In the genomic region with DNA sequence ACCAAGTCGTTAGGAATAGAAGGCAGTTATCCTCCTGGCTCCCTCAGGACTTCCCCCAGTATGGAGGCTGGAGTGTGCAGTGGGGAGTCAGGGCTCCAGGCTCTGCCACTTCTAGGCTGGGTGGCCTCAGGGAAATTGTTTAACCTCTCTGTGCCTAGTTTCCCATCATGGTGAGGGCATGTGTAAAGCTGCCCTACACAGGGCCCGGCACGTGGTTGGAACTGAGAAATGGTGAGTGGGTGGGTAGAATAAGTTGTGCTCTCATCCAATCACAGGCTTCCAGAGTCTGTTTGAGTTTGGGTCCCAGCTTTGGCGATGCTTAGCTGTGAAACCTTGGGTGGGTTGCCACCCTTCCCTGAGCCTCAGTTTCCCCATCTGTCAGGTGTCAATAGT, we compare ENCODE assay signal across 38 cellular contexts.
"Had no signal": no experiment of that assay in that cellular context is flagged by ENCODE, and none has a peak within 500 bp of the region (broad histone marks: within the 10 kb centered on the region; RNA-seq: fewer than 3 reads in every experiment).

No MANE protein-coding gene starts in this region.

- DNase-seq: activated effector memory CD4-positive, alpha-beta T cell treated with anti-CD3 and anti-CD28 coated beads, Interleukin-2, amount 50 U/mL, for 16 hours; activated effector memory CD4-positive, alpha-beta T cell treated with Interleukin-2 at 50 U/mL for 16 hours; activated gamma-delta T cell; activated gamma-delta T cell treated with Interleukin-2 at 50 U/mL for 16 hours; activated naive CD4-positive, alpha-beta T cell; activated naive CD4-positive, alpha-beta T cell treated with anti-CD3 and anti-CD28 coated beads for 36 hours; activated naive CD4-positive, alpha-beta T cell treated with anti-CD3 and anti-CD28 coated beads, Interleukin-2, amount 10 ng/mL, durations not matched to agents 7 days and 5 days; activated naive CD4-positive, alpha-beta T cell treated with anti-CD3 and anti-CD28 coated beads, Interleukin-2, amount 50 U/mL, for 16 hours; activated naive CD4-positive, alpha-beta T cell treated with Interleukin-2 at 50 U/mL for 16 hours; activated naive CD8-positive, alpha-beta T cell treated with anti-CD3 and anti-CD28 coated beads for 36 hours; activated naive CD8-positive, alpha-beta T cell treated with anti-CD3 and anti-CD28 coated beads, Interleukin-2, amount 10 ng/mL, durations not matched to agents 7 days and 5 days; activated naive CD8-positive, alpha-beta T cell treated with anti-CD3 and anti-CD28 coated beads, Interleukin-2, amount 50 U/mL, for 24 hours; activated T-cell treated with anti-CD3 and anti-CD28 coated beads, Interleukin-2, amount 50 U/mL, for 24 hours; activated T-cell treated with anti-CD3 and anti-CD28 coated beads, Interleukin-2, amount 50 U/mL, for 4 hours; activated T-cell treated with anti-CD3 and anti-CD28 coated beads, Interleukin-2, amount 50 U/mL, for 48 hours; activated T-cell treated with anti-CD3 and anti-CD28 coated beads, Interleukin-2, amount 50 U/mL, for 72 hours; amniotic stem cell; anterior cingulate cortex; aorta; brain microvascular endothelial cell; caudate nucleus; central memory CD4-positive, alpha-beta T cell; cerebellar nuclear complex had no signal

- H3K4me1 Mint-ChIP-seq: activated naive CD4-positive, alpha-beta T cell treated with anti-CD3 and anti-CD28 coated beads, Interleukin-2, amount 10 ng/mL, durations not matched to agents 7 days and 5 days; activated naive CD4-positive, alpha-beta T cell treated with anti-CD3 and anti-CD28 coated beads, Interleukin-2, amount 50 U/mL, for 24 hours; activated naive CD8-positive, alpha-beta T cell treated with anti-CD3 and anti-CD28 coated beads for 36 hours; activated naive CD8-positive, alpha-beta T cell treated with anti-CD3 and anti-CD28 coated beads, Interleukin-2, amount 10 ng/mL, durations not matched to agents 7 days and 5 days; activated naive CD8-positive, alpha-beta T cell treated with anti-CD3 and anti-CD28 coated beads, Interleukin-2, amount 50 U/mL, for 24 hours; activated T-helper 17 cell treated with anti-CD3 and anti-CD28 coated beads, Interleukin-2, amount 50 U/mL, for 72 hours; central memory CD8-positive, alpha-beta T cell had no signal

- H3K36me3 Mint-ChIP-seq: activated naive CD4-positive, alpha-beta T cell treated with anti-CD3 and anti-CD28 coated beads, Interleukin-2, amount 10 ng/mL, durations not matched to agents 7 days and 5 days; activated naive CD4-positive, alpha-beta T cell treated with anti-CD3 and anti-CD28 coated beads, Interleukin-2, amount 50 U/mL, for 24 hours; activated naive CD4-positive, alpha-beta T cell treated with anti-CD3 and anti-CD28 coated beads, Interleukin-2, amount 50 U/mL, for 72 hours; activated naive CD8-positive, alpha-beta T cell; activated naive CD8-positive, alpha-beta T cell treated with anti-CD3 and anti-CD28 coated beads for 36 hours; activated naive CD8-positive, alpha-beta T cell treated with anti-CD3 and anti-CD28 coated beads, Interleukin-2, amount 10 ng/mL, durations not matched to agents 7 days and 5 days; brain had no signal

- H3K9me3 Mint-ChIP-seq: activated naive CD4-positive, alpha-beta T cell treated with anti-CD3 and anti-CD28 coated beads for 36 hours; activated naive CD4-positive, alpha-beta T cell treated with anti-CD3 and anti-CD28 coated beads, Interleukin-2, amount 10 ng/mL, durations not matched to agents 7 days and 5 days; activated naive CD4-positive, alpha-beta T cell treated with anti-CD3 and anti-CD28 coated beads, Interleukin-2, amount 50 U/mL, for 24 hours; activated naive CD4-positive, alpha-beta T cell treated with anti-CD3 and anti-CD28 coated beads, Interleukin-2, amount 50 U/mL, for 72 hours; activated naive CD8-positive, alpha-beta T cell treated with anti-CD3 and anti-CD28 coated beads for 36 hours; activated naive CD8-positive, alpha-beta T cell treated with anti-CD3 and anti-CD28 coated beads, Interleukin-2, amount 10 ng/mL, durations not matched to agents 7 days and 5 days; activated naive CD8-positive, alpha-beta T cell treated with anti-CD3 and anti-CD28 coated beads, Interleukin-2, amount 50 U/mL, for 24 hours; activated T-cell treated with anti-CD3 and anti-CD28 coated beads, Interleukin-2, amount 50 U/mL, for 24 hours; activated T-cell treated with anti-CD3 and anti-CD28 coated beads, Interleukin-2, amount 50 U/mL, for 4 hours; activated T-cell treated with anti-CD3 and anti-CD28 coated beads, Interleukin-2, amount 50 U/mL, for 72 hours; activated T-helper 1 cell treated with anti-CD3 and anti-CD28 coated beads, Interleukin-12 subunit alpha, Interleukin-12 subunit beta, Interleukin-2, Interleukin-4 antibody, amounts not matched to agents 30 ng/mL and 10 ng/mL and 1 ng/mL, durations not matched to agents 14 hours and 24 hours and 36 hours; activated T-helper 17 cell treated with anti-CD3 and anti-CD28 coated beads, Interleukin-2, amount 50 U/mL, for 72 hours; activated T-helper 2 cell treated with anti-CD3 and anti-CD28 coated beads, Interferon-gamma antibody, Interleukin-2, Interleukin-4, amounts not matched to agents 10 μg/mL and 5 μg/mL and 100 μg/mL, durations not matched to agents 14 hours and 24 hours and 36 hours; central memory CD8-positive, alpha-beta T cell had no signal

- H3K4me3 ChIP-seq: adrenal gland, ascending aorta, body of pancreas, breast epithelium, cardiac muscle cell had no signal

- H3K36me3 ChIP-seq: adrenal gland, ascending aorta, brain microvascular endothelial cell, breast epithelium, cardiac muscle cell had no signal

- ATAC-seq: activated naive CD4-positive, alpha-beta T cell treated with anti-CD3 and anti-CD28 coated beads, Interleukin-2, amount 50 U/mL, for 72 hours; activated naive CD8-positive, alpha-beta T cell treated with anti-CD3 and anti-CD28 coated beads, Interleukin-2, amount 50 U/mL, for 24 hours; activated T-cell treated with anti-CD3 and anti-CD28 coated beads, Interleukin-2, amount 50 U/mL, for 4 hours; activated T-cell treated with anti-CD3 and anti-CD28 coated beads, Interleukin-2, amount 50 U/mL, for 72 hours; activated T-helper 17 cell treated with anti-CD3 and anti-CD28 coated beads, Interleukin-2, amount 50 U/mL, for 72 hours had no signal

- H3K27me3 Mint-ChIP-seq: activated naive CD8-positive, alpha-beta T cell treated with anti-CD3 and anti-CD28 coated beads for 36 hours had no signal

- H3K9me3 ChIP-seq: adrenal gland, ascending aorta, body of pancreas, breast epithelium had no signal

- H3K27ac ChIP-seq: adrenal gland, ascending aorta, body of pancreas, brain microvascular endothelial cell, breast epithelium, cardiac muscle cell had no signal

- H3K27me3 ChIP-seq: ascending aorta, brain microvascular endothelial cell had no signal

- FAIRE-seq: astrocyte, bronchial epithelial cell had no signal

- H3K27ac Mint-ChIP-seq: activated naive CD4-positive, alpha-beta T cell treated with anti-CD3 and anti-CD28 coated beads for 36 hours; activated naive CD4-positive, alpha-beta T cell treated with anti-CD3 and anti-CD28 coated beads, Interleukin-2, amount 10 ng/mL, durations not matched to agents 7 days and 5 days; activated naive CD4-positive, alpha-beta T cell treated with anti-CD3 and anti-CD28 coated beads, Interleukin-2, amount 50 U/mL, for 24 hours; activated naive CD4-positive, alpha-beta T cell treated with anti-CD3 and anti-CD28 coated beads, Interleukin-2, amount 50 U/mL, for 72 hours; activated naive CD8-positive, alpha-beta T cell; activated naive CD8-positive, alpha-beta T cell treated with anti-CD3 and anti-CD28 coated beads for 36 hours; activated naive CD8-positive, alpha-beta T cell treated with anti-CD3 and anti-CD28 coated beads, Interleukin-2, amount 10 ng/mL, durations not matched to agents 7 days and 5 days; activated naive CD8-positive, alpha-beta T cell treated with anti-CD3 and anti-CD28 coated beads, Interleukin-2, amount 50 U/mL, for 24 hours; activated T-cell treated with anti-CD3 and anti-CD28 coated beads, Interleukin-2, amount 50 U/mL, for 24 hours; activated T-cell treated with anti-CD3 and anti-CD28 coated beads, Interleukin-2, amount 50 U/mL, for 72 hours; activated T-helper 1 cell treated with anti-CD3 and anti-CD28 coated beads, Interleukin-12 subunit alpha, Interleukin-12 subunit beta, Interleukin-2, Interleukin-4 antibody, amounts not matched to agents 30 ng/mL and 10 ng/mL and 1 ng/mL, durations not matched to agents 14 hours and 24 hours and 36 hours; activated T-helper 17 cell treated with anti-CD3 and anti-CD28 coated beads, Interleukin-2, amount 50 U/mL, for 72 hours; activated T-helper 2 cell treated with anti-CD3 and anti-CD28 coated beads, Interferon-gamma antibody, Interleukin-2, Interleukin-4, amounts not matched to agents 10 μg/mL and 5 μg/mL and 100 μg/mL, durations not matched to agents 14 hours and 24 hours and 36 hours had no signal

- H3K4me3 Mint-ChIP-seq: activated naive CD4-positive, alpha-beta T cell treated with anti-CD3 and anti-CD28 coated beads for 36 hours; activated naive CD4-positive, alpha-beta T cell treated with anti-CD3 and anti-CD28 coated beads, Interleukin-2, amount 10 ng/mL, durations not matched to agents 7 days and 5 days; activated naive CD4-positive, alpha-beta T cell treated with anti-CD3 and anti-CD28 coated beads, Interleukin-2, amount 50 U/mL, for 24 hours; activated naive CD8-positive, alpha-beta T cell; activated naive CD8-positive, alpha-beta T cell treated with anti-CD3 and anti-CD28 coated beads for 36 hours; activated naive CD8-positive, alpha-beta T cell treated with anti-CD3 and anti-CD28 coated beads, Interleukin-2, amount 10 ng/mL, durations not matched to agents 7 days and 5 days; activated naive CD8-positive, alpha-beta T cell treated with anti-CD3 and anti-CD28 coated beads, Interleukin-2, amount 50 U/mL, for 24 hours; activated T-cell treated with anti-CD3 and anti-CD28 coated beads, Interleukin-2, amount 50 U/mL, for 24 hours; activated T-cell treated with anti-CD3 and anti-CD28 coated beads, Interleukin-2, amount 50 U/mL, for 4 hours; activated T-cell treated with anti-CD3 and anti-CD28 coated beads, Interleukin-2, amount 50 U/mL, for 72 hours; activated T-helper 1 cell treated with anti-CD3 and anti-CD28 coated beads, Interleukin-12 subunit alpha, Interleukin-12 subunit beta, Interleukin-2, Interleukin-4 antibody, amounts not matched to agents 30 ng/mL and 10 ng/mL and 1 ng/mL, durations not matched to agents 14 hours and 24 hours and 36 hours; activated T-helper 17 cell treated with anti-CD3 and anti-CD28 coated beads, Interleukin-2, amount 50 U/mL, for 72 hours; brain; central memory CD8-positive, alpha-beta T cell had no signal

- H3K4me1 ChIP-seq: adrenal gland, ascending aorta, breast epithelium had no signal
